Comparison of ENCODE assay signal across 27 cellular contexts in genomic region chrX:12887767-12888166, GRCh38. TPM values are rescaled to one million over a fixed set of nuclear protein-coding genes. Genes with fewer than 3 reads are reported as not detected.
DNase-seq lines count a peak whose midpoint lies in the region; ATAC-seq, FAIRE-seq and TF ChIP-seq lines count a peak whose summit lies in the region.
"Had no signal": no experiment of that assay in that cellular context is flagged by ENCODE, and none has a peak within 500 bp of the region (broad histone marks: within the 10 kb centered on the region; RNA-seq: fewer than 3 reads in every experiment).

No MANE protein-coding gene starts in this region.

- no peak for TF ChIP-seq POLR2A in GM12892 (IDR thresholded peaks at IDR 0.05; ENCODE audit: low read depth, low read length)

- no peak overlapping the region for H2AFZ ChIP-seq in MM.1S (ENCODE audit: low read length)
- H2AFZ ChIP-seq in neural progenitor cell (replicated peaks) = no peak overlapping the region
- H2AFZ ChIP-seq: GM23338 had no signal

- no peak for TF ChIP-seq CTCF in MM.1S (IDR thresholded peaks at IDR 0.05; ENCODE audit: low read length)
- no peak for TF ChIP-seq CTCF in neural progenitor cell (IDR thresholded peaks at IDR 0.05)

- peaks cover 31% of the 10 kb centered on the region for H3K4me1 Mint-ChIP-seq in activated T-cell treated with anti-CD3 and anti-CD28 coated beads, Interleukin-2, amount 50 U/mL, for 72 hours (ENCODE audit: low read depth)
- H3K4me1 Mint-ChIP-seq in stimulated activated memory B cell treated with anti-CD40 and anti-IgM and Interleukin-4, amounts not matched to agents 10 μg/mL and 1 μg/mL and 100 μg/mL, for 72 hours = peaks cover 20% of the 10 kb centered on the region
- H3K4me1 Mint-ChIP-seq in neural progenitor cell = no peaks in the 10 kb centered on the region
- H3K4me1 Mint-ChIP-seq: GM23338, H9 had no signal

- no peak for DNase-seq in activated T-cell treated with anti-CD3 and anti-CD28 coated beads, Interleukin-2, amount 50 U/mL, for 72 hours
- DNase-seq in activated T-cell treated with anti-CD3 and anti-CD28 coated beads for 4 hours (no peak), GM12892 (ENCODE audit: insufficient read length) (no peak), MM.1S (peak; percentile 67), neural progenitor cell (ENCODE audit: low spot score) (no peak), DMS153 treated with DMSO at 0.1 percent for 48 hours (lab: John Stamatoyannopoulos, UW; ENCODE audit: unreplicated experiment) (no peak)
- DNase-seq: 8988T; CD4-positive, CD25-positive, alpha-beta regulatory T cell; DMS153; H9; KBM-7; NCI-H1048; NCI-H1417; NCI-H1694; NCI-H2029 treated with DMSO at 0.1 percent for 48 hours; NCI-H226; NCI-H510A; NCI-H69; SHP77 had no signal

- H4K20me1 ChIP-seq in MM.1S (ENCODE audit: insufficient read depth, low read length) (no peaks in the 10 kb centered on the region), neural progenitor cell (ENCODE audit: low read depth) (no peaks in the 10 kb centered on the region)
- H4K20me1 ChIP-seq: BLaER1 had no signal

- H3K27ac Mint-ChIP-seq in activated T-cell treated with anti-CD3 and anti-CD28 coated beads, Interleukin-2, amount 50 U/mL, for 72 hours = no peak overlapping the region
- H3K27ac Mint-ChIP-seq in stimulated activated memory B cell treated with anti-CD40 and anti-IgM and Interleukin-4, amounts not matched to agents 10 μg/mL and 1 μg/mL and 100 μg/mL, for 72 hours = peak overlapping the region; percentile 58
- H3K27ac Mint-ChIP-seq in neural progenitor cell = no peak overlapping the region
- H3K27ac Mint-ChIP-seq: CD4-positive, CD25-positive, alpha-beta regulatory T cell; GM23338; H9 had no signal

- H3K4me3 Mint-ChIP-seq in activated T-cell treated with anti-CD3 and anti-CD28 coated beads, Interleukin-2, amount 50 U/mL, for 72 hours = no peak overlapping the region
- no peak overlapping the region for H3K4me3 Mint-ChIP-seq in stimulated activated memory B cell treated with anti-CD40 and anti-IgM and Interleukin-4, amounts not matched to agents 10 μg/mL and 1 μg/mL and 100 μg/mL, for 72 hours
- H3K4me3 Mint-ChIP-seq in neural progenitor cell = no peak overlapping the region
- H3K4me3 Mint-ChIP-seq: CD4-positive, CD25-positive, alpha-beta regulatory T cell; GM23338; H9 had no signal

- FAIRE-seq in GM12892 (lab: Jason Lieb, UNC) = peak; percentile 93

- H3K9me3 Mint-ChIP-seq in activated T-cell treated with anti-CD3 and anti-CD28 coated beads, Interleukin-2, amount 50 U/mL, for 72 hours = no peaks in the 10 kb centered on the region
- no peaks in the 10 kb centered on the region for H3K9me3 Mint-ChIP-seq in stimulated activated memory B cell treated with anti-CD40 and anti-IgM and Interleukin-4, amounts not matched to agents 10 μg/mL and 1 μg/mL and 100 μg/mL, for 72 hours
- H3K9me3 Mint-ChIP-seq in neural progenitor cell = peaks cover 2% of the 10 kb centered on the region
- H3K9me3 Mint-ChIP-seq: GM23338 had no signal

- H3K9me3 ChIP-seq in MM.1S (replicated peaks; ENCODE audit: insufficient read depth, low read length) (no peaks in the 10 kb centered on the region), neural progenitor cell (ENCODE audit: low read depth) (no peaks in the 10 kb centered on the region)

- no peaks in the 10 kb centered on the region for H3K79me2 ChIP-seq in MM.1S (ENCODE audit: low read length)
- no peaks in the 10 kb centered on the region for H3K79me2 ChIP-seq in neural progenitor cell (ENCODE audit: low read depth)

- H3K27me3 ChIP-seq in MM.1S (replicated peaks; ENCODE audit: insufficient read depth, low read length) (no peaks in the 10 kb centered on the region), neural progenitor cell (no peaks in the 10 kb centered on the region)

- H3F3A ChIP-seq in MM.1S (ENCODE audit: insufficient read depth, low read length) (peaks cover 48% of the 10 kb centered on the region), neural progenitor cell (ENCODE audit: low read depth) (no peaks in the 10 kb centered on the region)

- no peaks in the 10 kb centered on the region for H3K36me3 ChIP-seq in MM.1S (replicated peaks; ENCODE audit: insufficient read depth, low read length)
- H3K36me3 ChIP-seq in neural progenitor cell = no peaks in the 10 kb centered on the region
- H3K36me3 ChIP-seq: BLaER1 had no signal

- H3K4me2 ChIP-seq in MM.1S (ENCODE audit: low read depth, low read length) (peak overlapping the region; percentile 51; the same call in 1 of the 2 replicates), neural progenitor cell (no peak overlapping the region)
- H3K4me2 ChIP-seq: BLaER1, GM23338 had no signal

- no peaks in the 10 kb centered on the region for H3K9me2 ChIP-seq in MM.1S (replicated peaks; ENCODE audit: insufficient read depth, low read length)

- H3K27me3 Mint-ChIP-seq in activated T-cell treated with anti-CD3 and anti-CD28 coated beads, Interleukin-2, amount 50 U/mL, for 72 hours (ENCODE audit: low read depth) = peaks cover 36% of the 10 kb centered on the region
- no peaks in the 10 kb centered on the region for H3K27me3 Mint-ChIP-seq in stimulated activated memory B cell treated with anti-CD40 and anti-IgM and Interleukin-4, amounts not matched to agents 10 μg/mL and 1 μg/mL and 100 μg/mL, for 72 hours
- H3K27me3 Mint-ChIP-seq in neural progenitor cell (ENCODE audit: insufficient read depth, low read depth) = no peaks in the 10 kb centered on the region

- no peaks in the 10 kb centered on the region for H3K36me3 Mint-ChIP-seq in activated T-cell treated with anti-CD3 and anti-CD28 coated beads, Interleukin-2, amount 50 U/mL, for 72 hours (ENCODE audit: insufficient read depth in 2 of 2)
- H3K36me3 Mint-ChIP-seq in stimulated activated memory B cell treated with anti-CD40 and anti-IgM and Interleukin-4, amounts not matched to agents 10 μg/mL and 1 μg/mL and 100 μg/mL, for 72 hours = peaks cover 21% of the 10 kb centered on the region
- no peaks in the 10 kb centered on the region for H3K36me3 Mint-ChIP-seq in neural progenitor cell
- H3K36me3 Mint-ChIP-seq: CD4-positive, CD25-positive, alpha-beta regulatory T cell had no signal

- peak overlapping the region; percentile 100 for H3K27ac ChIP-seq in MM.1S (ENCODE audit: low read length)
- H3K27ac ChIP-seq in neural progenitor cell = no peak overlapping the region
- H3K27ac ChIP-seq: BLaER1, RWPE1 had no signal

- peak overlapping the region; percentile 38; the same call in 1 of the 2 replicates for H3K9ac ChIP-seq in MM.1S (ENCODE audit: low read length)
- H3K9ac ChIP-seq in neural progenitor cell = no peak overlapping the region
- H3K9ac ChIP-seq: BLaER1 had no signal

- H3K4me3 ChIP-seq in MM.1S (ENCODE audit: low read length) (no peak overlapping the region), neural progenitor cell (no peak overlapping the region)
- H3K4me3 ChIP-seq: BLaER1, GM23338 had no signal

- H3K4me1 ChIP-seq in MM.1S (ENCODE audit: low read length) (peaks cover 61% of the 10 kb centered on the region), neural progenitor cell (no peaks in the 10 kb centered on the region)

- ATAC-seq in activated T-cell treated with anti-CD3 and anti-CD28 coated beads, Interleukin-2, amount 50 U/mL, for 72 hours (replicated peaks in 1 of 2) = peak; percentile 18 to 35
- ATAC-seq in stimulated activated memory B cell treated with anti-CD40 and anti-IgM and Interleukin-4, amounts not matched to agents 10 μg/mL and 1 μg/mL and 100 μg/mL, for 72 hours = no peak
- ATAC-seq: GM23338, Panc1 had no signal

RNA-seq across cellular contexts. Expression of gene TLR8, which starts 18.7 kb away (rescaled TPM):
- not detected for total RNA-seq in activated T-cell treated with anti-CD3 and anti-CD28 coated beads, Interleukin-2, amount 50 U/mL, for 72 hours
- not detected for polyA plus RNA-seq in GM12892 (2012; ENCODE audit: missing spikeins)
- total RNA-seq in neural progenitor cell (ENCODE audit: low replicate concordance) = not detected in 2 replicates
- total RNA-seq: CD4-positive, CD25-positive, alpha-beta regulatory T cell; GM23338; H9; HT1080; OCI-LY7; SK-MEL-5 had no signal
- polyA plus RNA-seq: CD4-positive, CD25-positive, alpha-beta regulatory T cell; GM23338 had no signal

RNA-seq across cellular contexts. Expression of gene TLR7, which starts 20.9 kb away (rescaled TPM):
- total RNA-seq in activated T-cell treated with anti-CD3 and anti-CD28 coated beads, Interleukin-2, amount 50 U/mL, for 72 hours = under 1 TPM; 0.05 to 0.23 TPM
- polyA plus RNA-seq in GM12892 (2012; ENCODE audit: missing spikeins) = 19.1 TPM
- not detected in 2 replicates for total RNA-seq in neural progenitor cell (ENCODE audit: low replicate concordance)
- total RNA-seq: CD4-positive, CD25-positive, alpha-beta regulatory T cell; GM23338; H9; HT1080; SK-MEL-5 had no signal
- polyA plus RNA-seq: GM23338 had no signal
